ENCODE assay signal across 17 cellular contexts in genomic region chrX:124555036-124555595, GRCh38.
DNase-seq lines count a peak whose midpoint lies in the region; ATAC-seq, FAIRE-seq and TF ChIP-seq lines count a peak whose summit lies in the region.
"Had no signal": no experiment of that assay in that cellular context is flagged by ENCODE, and none has a peak within 500 bp of the region (broad histone marks: within the 10 kb centered on the region; RNA-seq: fewer than 3 reads in every experiment).

No MANE protein-coding gene starts in this region.

- H3K9me3 ChIP-seq in astrocyte (ENCODE audit: insufficient read depth, low read depth, low read length): no peaks in the 10 kb centered on the region
- H3K9me3 ChIP-seq: BLaER1 treated with 17β-estradiol and CSF1 and Interleukin-3, amounts not matched to agents 10 nM and 100 nM; right atrium auricular region had no signal

- H3K79me2 ChIP-seq in astrocyte (ENCODE audit: insufficient read depth, low read length): no peaks in the 10 kb centered on the region

- no peak overlapping the region for H3K9ac ChIP-seq in astrocyte (ENCODE audit: low read length)
- H3K9ac ChIP-seq: BLaER1 treated with 17β-estradiol and CSF1 and Interleukin-3, amounts not matched to agents 10 nM and 100 nM had no signal

- peak overlapping the region; percentile 85 for H3K27ac Mint-ChIP-seq in HFFc6
- peak overlapping the region; percentile 64 for H3K27ac Mint-ChIP-seq in astrocyte (ENCODE audit: unreplicated experiment)
- H3K27ac Mint-ChIP-seq: activated naive CD4-positive, alpha-beta T cell treated with anti-CD3 and anti-CD28 coated beads, Interleukin-2, amount 50 U/mL, for 24 hours; naive B cell; stimulated activated naive CD8-positive, alpha-beta T cell treated with anti-CD3 and anti-CD28 coated beads, Interleukin-15, Interleukin-2, amounts not matched to agents 100 ng/mL and 50 ng/mL, for 24 hours had no signal

- POLR2A ChIA-PET in AG04449 (lab: Yijun Ruan, JAX): interaction anchor here (0.6 to 0.9 kb wide), 2 partner anchors 34 to 36 kb away, joined by 3 read pairs; no protein-coding TSS in a partner anchor

- H3K9me3 Mint-ChIP-seq in HFFc6 (no peaks in the 10 kb centered on the region), astrocyte (ENCODE audit: unreplicated experiment) (no peaks in the 10 kb centered on the region)
- H3K9me3 Mint-ChIP-seq: activated naive CD4-positive, alpha-beta T cell treated with anti-CD3 and anti-CD28 coated beads, Interleukin-2, amount 50 U/mL, for 24 hours; stimulated activated naive CD8-positive, alpha-beta T cell treated with anti-CD3 and anti-CD28 coated beads, Interleukin-15, Interleukin-2, amounts not matched to agents 100 ng/mL and 50 ng/mL, for 24 hours had no signal

- TF ChIP-seq CTCF in AG04449 (IDR thresholded peaks at IDR 0.05; ENCODE audit: insufficient read depth, low read length, missing control alignments) (no peak), HFFc6 (IDR thresholded peaks at IDR 0.05) (no peak), astrocyte (IDR thresholded peaks at IDR 0.05; ENCODE audit: insufficient read depth, low read depth, low read length) (no peak)

- H3K4me1 Mint-ChIP-seq in HFFc6 (ENCODE audit: low read depth): peaks cover 36% of the 10 kb centered on the region
- peaks cover 12% of the 10 kb centered on the region for H3K4me1 Mint-ChIP-seq in astrocyte (ENCODE audit: low read depth, unreplicated experiment)
- H3K4me1 Mint-ChIP-seq: activated naive CD4-positive, alpha-beta T cell treated with anti-CD3 and anti-CD28 coated beads, Interleukin-2, amount 50 U/mL, for 24 hours; naive B cell had no signal

- no peaks in the 10 kb centered on the region for H3K4me1 ChIP-seq in astrocyte (ENCODE audit: insufficient read depth, low read length)
- H3K4me1 ChIP-seq: BLaER1 treated with 17β-estradiol and CSF1 and Interleukin-3, amounts not matched to agents 10 nM and 100 nM; right atrium auricular region had no signal

- H3K36me3 Mint-ChIP-seq in HFFc6 (ENCODE audit: low read depth) (no peaks in the 10 kb centered on the region), astrocyte (ENCODE audit: low read depth, unreplicated experiment) (no peaks in the 10 kb centered on the region)
- H3K36me3 Mint-ChIP-seq: activated naive CD4-positive, alpha-beta T cell treated with anti-CD3 and anti-CD28 coated beads, Interleukin-2, amount 50 U/mL, for 24 hours; naive B cell had no signal

- no peak overlapping the region for H3K4me3 ChIP-seq in AG04449 (ENCODE audit: low read depth, low read length)
- no peak overlapping the region for H3K4me3 ChIP-seq in astrocyte (ENCODE audit: insufficient read depth, low read depth, low read length)
- H3K4me3 ChIP-seq: BLaER1 treated with 17β-estradiol and CSF1 and Interleukin-3, amounts not matched to agents 10 nM and 100 nM; right atrium auricular region had no signal

- DNase-seq in AG04449 (ENCODE audit: low read depth, low spot score) (peak; percentile 74), HFFc6 (peak; percentile 89), astrocyte (ENCODE audit: low read depth) (peak; percentile 16), glomerular visceral epithelial cell (ENCODE audit: extremely low spot score) (peak; percentile 41), NCI-H345 (lab: John Stamatoyannopoulos, UW) (no peak), SKM-1 treated with dmso at 0.1 percent for 144 hours (lab: John Stamatoyannopoulos, UW; ENCODE audit: unreplicated experiment) (no peak)
- no peak for DNase-seq in stimulated activated CD4-positive, alpha-beta T cell treated with anti-CD3 and anti-CD28 coated beads, Interleukin-2, amount 100 ng/mL, for 48 hours
- DNase-seq: GDM1, kidney glomerular epithelial cell, naive B cell, NCI-H1105, Right ventricle myocardium superior had no signal

- no peaks in the 10 kb centered on the region for H3K27me3 ChIP-seq in astrocyte (ENCODE audit: insufficient read depth, low read length)
- H3K27me3 ChIP-seq: right atrium auricular region had no signal

- H2AFZ ChIP-seq in astrocyte (ENCODE audit: low read depth, low read length): no peak overlapping the region

- CTCF ChIA-PET in AG04449 (lab: Yijun Ruan, JAX): no interaction called here

- peak overlapping the region; percentile 37 for H3K4me3 Mint-ChIP-seq in HFFc6
- H3K4me3 Mint-ChIP-seq in astrocyte (ENCODE audit: unreplicated experiment): no peak overlapping the region
- H3K4me3 Mint-ChIP-seq: activated naive CD4-positive, alpha-beta T cell treated with anti-CD3 and anti-CD28 coated beads, Interleukin-2, amount 50 U/mL, for 24 hours; naive B cell; stimulated activated naive CD8-positive, alpha-beta T cell treated with anti-CD3 and anti-CD28 coated beads, Interleukin-15, Interleukin-2, amounts not matched to agents 100 ng/mL and 50 ng/mL, for 24 hours had no signal

- H3K27me3 Mint-ChIP-seq in HFFc6 (ENCODE audit: insufficient read depth) (no peaks in the 10 kb centered on the region; the same call in 1 of the 2 replicates), astrocyte (ENCODE audit: low read depth, unreplicated experiment) (no peaks in the 10 kb centered on the region)
- H3K27me3 Mint-ChIP-seq: activated naive CD4-positive, alpha-beta T cell treated with anti-CD3 and anti-CD28 coated beads, Interleukin-2, amount 50 U/mL, for 24 hours; stimulated activated naive CD8-positive, alpha-beta T cell treated with anti-CD3 and anti-CD28 coated beads, Interleukin-15, Interleukin-2, amounts not matched to agents 100 ng/mL and 50 ng/mL, for 24 hours had no signal

- H3K36me3 ChIP-seq in astrocyte (ENCODE audit: insufficient read depth, low read length): no peaks in the 10 kb centered on the region
- H3K36me3 ChIP-seq: BLaER1 treated with 17β-estradiol and CSF1 and Interleukin-3, amounts not matched to agents 10 nM and 100 nM; right atrium auricular region had no signal

- no peaks in the 10 kb centered on the region for H4K20me1 ChIP-seq in astrocyte (ENCODE audit: insufficient read depth, low read length)
- H4K20me1 ChIP-seq: BLaER1 treated with 17β-estradiol and CSF1 and Interleukin-3, amounts not matched to agents 10 nM and 100 nM had no signal

- no peak for ATAC-seq in GM21825 (IDR thresholded peaks at IDR 0.05; ENCODE audit: unreplicated experiment)

- FAIRE-seq in astrocyte (lab: Jason Lieb, UNC): peak; percentile 98

- H3K4me2 ChIP-seq in astrocyte (ENCODE audit: low read length): no peak overlapping the region
- H3K4me2 ChIP-seq: BLaER1 treated with 17β-estradiol and CSF1 and Interleukin-3, amounts not matched to agents 10 nM and 100 nM had no signal

- peak overlapping the region; percentile 19 for H3K27ac ChIP-seq in astrocyte (ENCODE audit: low read depth, low read length)
- H3K27ac ChIP-seq: BLaER1 treated with 17β-estradiol and CSF1 and Interleukin-3, amounts not matched to agents 10 nM and 100 nM; right atrium auricular region had no signal

Comparison
In these comparisons a context has a peak if more than half of its experiments do, and no peak if none do; other contexts are left out.
1. DNase-seq: peak in AG04449 (single experiment), HFFc6 (single experiment), astrocyte (single experiment) and glomerular visceral epithelial cell (single experiment); none in stimulated activated CD4-positive, alpha-beta T cell treated with anti-CD3 and anti-CD28 coated beads, Interleukin-2, amount 100 ng/mL, for 48 hours (0 of 2), NCI-H345 (single experiment) and SKM-1 treated with dmso at 0.1 percent for 144 hours (single experiment).